In genomic region chr6:81792826-81793225, GRCh38 we compare ENCODE assay signal across 22 cellular contexts. TPM values are rescaled to one million over a fixed set of nuclear protein-coding genes. Genes with fewer than 3 reads are reported as not detected.
A peak's percentile ranks its signal among the peaks of the same experiment; 100 is the strongest.
DNase-seq lines count a peak whose midpoint lies in the region; ATAC-seq lines count a peak whose summit lies in the region.
"Had no signal": no experiment of that assay in that cellular context is flagged by ENCODE, and none has a peak within 500 bp of the region (broad histone marks: within the 10 kb centered on the region; RNA-seq: fewer than 3 reads in every experiment).

No MANE protein-coding gene starts in this region.

- DNase-seq in NCI-H146 (lab: John Stamatoyannopoulos, UW) (peak; percentile 2), NCI-H146 treated with DMSO at 0.1 percent for 48 hours (lab: John Stamatoyannopoulos, UW; ENCODE audit: unreplicated experiment) (no peak), NCI-H69 (lab: John Stamatoyannopoulos, UW) (peak; percentile 30), astrocyte of the hippocampus (ENCODE audit: low read depth, low spot score) (peak; percentile 35), renal cortical epithelial cell (ENCODE audit: low read depth) (peak; percentile 65), HK-2 (ENCODE audit: unreplicated experiment) (no peak), pons (ENCODE audit: low spot score) (no peak)
- DNase-seq: 8988T; activated CD4-positive, alpha-beta memory T cell treated with anti-CD3 and anti-CD28 coated beads, Interleukin-2, amount 10 ng/mL, durations not matched to agents 7 days and 5 days; activated CD8-positive, alpha-beta memory T cell treated with anti-CD3 and anti-CD28 coated beads, Interleukin-2, amount 50 U/mL, for 4 hours; activated naive CD4-positive, alpha-beta T cell treated with Interleukin-2 at 50 U/mL for 16 hours; cerebellar nuclear complex; DND-41; hypothalamus; immature natural killer cell; NCI-H1436; NCI-H446; OCI-M1; ovary; stimulated activated CD4-positive, alpha-beta T cell treated with anti-CD3 and anti-CD28 coated beads, Interleukin-1b, Interleukin-23, amount 100 ng/mL, for 48 hours; stimulated activated naive CD4-positive, alpha-beta T cell treated with Interleukin-2 at 50 U/mL for 16 hours had no signal

- ATAC-seq in HG03280 (IDR thresholded peaks at IDR 0.05; ENCODE audit: unreplicated experiment): no peak

RNA-seq across cellular contexts. Expression of gene TENT5A, which starts 40.3 kb away (rescaled TPM):
- 2.6 and 7.3 TPM in 2 replicates for total RNA-seq in renal cortical epithelial cell

Comparison
In these comparisons a context has a peak if more than half of its experiments do, and no peak if none do; other contexts are left out.
1. DNase-seq: peak in NCI-H146 (single experiment), NCI-H69 (single experiment), astrocyte of the hippocampus (single experiment) and renal cortical epithelial cell (single experiment); none in NCI-H146 treated with DMSO at 0.1 percent for 48 hours (single experiment), HK-2 (single experiment) and pons (single experiment).